Comparison of ENCODE assay signal across 1 cellular context in genomic region chr16:276360-277077, GRCh38.
TF ChIP-seq lines count a peak whose summit lies in the region.

No MANE protein-coding gene starts in this region.

TF ChIP-seq in endothelial cell of umbilical vein, 7 proteins besides CTCF, POLR2A, EP300 and RAD21:
- no peak for TF ChIP-seq POLR2AphosphoS5 (IDR thresholded peaks at IDR 0.05; ENCODE audit: insufficient read depth, low read depth, low read length)
- TF ChIP-seq JUN (IDR thresholded peaks at IDR 0.05; ENCODE audit: borderline replicate concordance, insufficient read depth, insufficient read length, low read depth) = no peak
- TF ChIP-seq GATA2 (IDR thresholded peaks at IDR 0.05; ENCODE audit: insufficient read depth, insufficient read length, low read depth, low read length) = no peak
- no peak for TF ChIP-seq FOS (IDR thresholded peaks at IDR 0.05; ENCODE audit: borderline replicate concordance, insufficient read depth, low read length)
